ENCODE assay signal across 1 cellular context in genomic region chr19:58499021-58499927, GRCh38.
TF ChIP-seq lines count a peak whose summit lies in the region.

No MANE protein-coding gene starts in this region.

TF ChIP-seq in K562, 482 proteins besides CTCF, POLR2A, EP300 and RAD21 (continued from another document and continues in another):
- TF ChIP-seq PRMT5 (CRISPR knock-in tag; IDR thresholded peaks at IDR 0.05) = no peak
- no peak for TF ChIP-seq ZFP91 (CRISPR knock-in tag; IDR thresholded peaks at IDR 0.05)
- no peak for TF ChIP-seq NELFE (IDR thresholded peaks at IDR 0.05; ENCODE audit: insufficient read depth, insufficient read length)
- no peak for TF ChIP-seq IRF9 (tag; IDR thresholded peaks at IDR 0.05)
- TF ChIP-seq BMI1 (IDR thresholded peaks at IDR 0.05; ENCODE audit: low read length) = no peak
- peak; percentile 87 for TF ChIP-seq TAF9B (IDR thresholded peaks at IDR 0.05; ENCODE audit: partially characterized antibody)
- no peak for TF ChIP-seq CHCHD3 (CRISPR knock-in tag; IDR thresholded peaks at IDR 0.05)
- no peak; the same call in 1 of the 2 replicates for TF ChIP-seq ZBTB1 (CRISPR knock-in tag; IDR thresholded peaks at IDR 0.05; ENCODE audit: borderline replicate concordance, low read depth)
- peak; percentile 63 for TF ChIP-seq TRIM28 (IDR thresholded peaks at IDR 0.05)
- TF ChIP-seq ARID1B (IDR thresholded peaks at IDR 0.05) = peak; percentile 37; the same call in 1 of the 2 replicates
- TF ChIP-seq HNRNPLL (IDR thresholded peaks at IDR 0.05; ENCODE audit: low read depth, low read length, poor library complexity, severe bottlenecking) = peak; percentile 95
- TF ChIP-seq ZFX (CRISPR knock-in tag; IDR thresholded peaks at IDR 0.05) = no peak; the same call in 1 of the 2 replicates
- TF ChIP-seq NR0B1 (IDR thresholded peaks at IDR 0.05; ENCODE audit: partially characterized antibody) = no peak
- peak; percentile 47 to 95; a peak in 2 of 4 replicates for TF ChIP-seq BCLAF1 (IDR thresholded peaks at IDR 0.05; ENCODE audit: borderline replicate concordance in 1 of 2, control insufficient read depth in 1 of 2, low read depth in 2 of 2, low read length in 1 of 2)
- peak; percentile 86 for TF ChIP-seq MGA (IDR thresholded peaks at IDR 0.05)
- no peak for TF ChIP-seq ZNF277 (CRISPR knock-in tag; IDR thresholded peaks at IDR 0.05; ENCODE audit: borderline replicate concordance)
- no peak for TF ChIP-seq STAG1 (CRISPR knock-in tag; IDR thresholded peaks at IDR 0.05; ENCODE audit: borderline replicate concordance)
- no peak for TF ChIP-seq HNRNPH1 (optimal IDR thresholded peaks at IDR 0.05; ENCODE audit: low read depth, low read length)
- no peak for TF ChIP-seq RHOXF2B (CRISPR knock-in tag; conservative IDR thresholded peaks at IDR 0.05)
- 0 out of 2 replicates have a peak, but pooled peaks have one; percentile 25 for TF ChIP-seq NR1H2 (CRISPR knock-in tag; IDR thresholded peaks at IDR 0.05)
- no peak for TF ChIP-seq SMAD2 (IDR thresholded peaks at IDR 0.05; ENCODE audit: low read depth, low read length)
- no peak for TF ChIP-seq ZNF124 (CRISPR knock-in tag; IDR thresholded peaks at IDR 0.05)
- TF ChIP-seq MBD2 (IDR thresholded peaks at IDR 0.05; ENCODE audit: borderline replicate concordance, low read depth) = peak; percentile 89
- no peak for TF ChIP-seq SLC30A9 (CRISPR knock-in tag; IDR thresholded peaks at IDR 0.05)
- TF ChIP-seq PHF8 (IDR thresholded peaks at IDR 0.05; ENCODE audit: borderline replicate concordance, low read length) = peak; percentile 84; the same call in 1 of the 2 replicates
- TF ChIP-seq FIP1L1 (IDR thresholded peaks at IDR 0.05; ENCODE audit: low read depth, low read length, poor library complexity, severe bottlenecking) = peak; percentile 94
- peak; percentile 17; the same call in 1 of the 2 replicates for TF ChIP-seq EGR1 (conservative IDR thresholded peaks at IDR 0.05)
- no peak for TF ChIP-seq NR2F6 (CRISPR knock-in tag; IDR thresholded peaks at IDR 0.05)
- peak; percentile 79 for TF ChIP-seq PKNOX1 (IDR thresholded peaks at IDR 0.05)
- TF ChIP-seq ZNF584 (CRISPR knock-in tag; IDR thresholded peaks at IDR 0.05; ENCODE audit: low read depth) = no peak
- no peak for TF ChIP-seq MTF1 (CRISPR knock-in tag; IDR thresholded peaks at IDR 0.05; ENCODE audit: borderline replicate concordance)
- no peak for TF ChIP-seq ZFPM2 (CRISPR knock-in tag; IDR thresholded peaks at IDR 0.05)
- TF ChIP-seq ZNF224 (CRISPR knock-in tag; IDR thresholded peaks at IDR 0.05) = no peak
- peak; percentile 67; the same call in 1 of the 2 replicates for TF ChIP-seq E2F3 (CRISPR knock-in tag; IDR thresholded peaks at IDR 0.05)
- TF ChIP-seq ZNF512 (tag; IDR thresholded peaks at IDR 0.05) = no peak
- 0 out of 2 replicates have a peak, but pooled peaks have one; percentile 53 for TF ChIP-seq RUNX1 (IDR thresholded peaks at IDR 0.05; ENCODE audit: low read depth)
- TF ChIP-seq POLR2AphosphoS2 (IDR thresholded peaks at IDR 0.05; ENCODE audit: low read length) = no peak
- peak; percentile 85 for TF ChIP-seq TAF7 (tag; IDR thresholded peaks at IDR 0.05)
- TF ChIP-seq KHSRP (IDR thresholded peaks at IDR 0.05) = no peak
